ENCODE assay signal across 10 cellular contexts in genomic region chr1:21322681-21323016, GRCh38. TPM values are rescaled to one million over a fixed set of nuclear protein-coding genes. Genes with fewer than 3 reads are reported as not detected.
DNase-seq lines count a peak whose midpoint lies in the region; ATAC-seq and TF ChIP-seq lines count a peak whose summit lies in the region.
"Had no signal": no experiment of that assay in that cellular context is flagged by ENCODE, and none has a peak within 500 bp of the region (broad histone marks: within the 10 kb centered on the region; RNA-seq: fewer than 3 reads in every experiment).

No MANE protein-coding gene starts in this region.

- BruUV-seq in MCF 10A (replicated peaks; lab: Mats Ljungman, UMichigan), result no TSS peak

- H3K36me3 ChIP-seq in heart left ventricle (no peaks in the 10 kb centered on the region), muscle layer of duodenum (ENCODE audit: control insufficient read depth in 1 of 2, insufficient read depth in 2 of 2, low read length in 2 of 2) (no peaks in the 10 kb centered on the region), uterus (no peaks in the 10 kb centered on the region)

- peaks cover 44% of the 10 kb centered on the region for H3K4me1 Mint-ChIP-seq in MCF 10A (ENCODE audit: insufficient read depth, unreplicated experiment)

- intact Hi-C loops in heart left ventricle (cut with DNase I), result loop anchor here in 2 of 10 donors (5.0 kb wide), 1 partner anchor 40 kb away; no protein-coding TSS in a partner anchor
- intact Hi-C loops in cardiac septum (cut with DNase I), result loop anchor here (10.0 kb wide), 1 partner anchor 538 kb away; the partner anchor contains the start of gene HP1BP3
- intact Hi-C loops in MCF 10A (cut with micrococcal nuclease), result no loop called here
- intact Hi-C loops in uterus (cut with DNase I; ENCODE audit: low total_unique reads), result no loop called here

- H3K36me3 Mint-ChIP-seq in MCF 10A (ENCODE audit: insufficient read depth, unreplicated experiment), result no peaks in the 10 kb centered on the region

- H3K4me1 ChIP-seq in heart left ventricle, result peaks cover 12 to 99% (median 88%) of the 10 kb centered on the region in 12 donors
- H3K4me1 ChIP-seq in muscle layer of duodenum (ENCODE audit: control insufficient read depth in 1 of 2, insufficient read depth in 2 of 2, low read length in 2 of 2), result peaks cover 38 to 90% of the 10 kb centered on the region in 2 donors
- peaks cover 45 to 61% of the 10 kb centered on the region in 2 donors for H3K4me1 ChIP-seq in uterus

- TF ChIP-seq CTCF in heart left ventricle (IDR thresholded peaks at IDR 0.05), result no peak
- TF ChIP-seq CTCF in MCF 10A (IDR thresholded peaks at IDR 0.05; ENCODE audit: unreplicated experiment), result no peak
- TF ChIP-seq CTCF in uterus (IDR thresholded peaks at IDR 0.05), result no peak

- no peaks in the 10 kb centered on the region for H3K27me3 ChIP-seq in heart left ventricle
- H3K27me3 ChIP-seq in muscle layer of duodenum (ENCODE audit: low read depth, low read length), result no peaks in the 10 kb centered on the region
- H3K27me3 ChIP-seq in uterus, result no peaks in the 10 kb centered on the region

- no peaks in the 10 kb centered on the region for H3K9me3 Mint-ChIP-seq in MCF 10A (ENCODE audit: unreplicated experiment)
- H3K9me3 Mint-ChIP-seq: IgD-negative memory B cell had no signal

- no peak for TF ChIP-seq POLR2A in heart left ventricle (IDR thresholded peaks at IDR 0.05)
- TF ChIP-seq POLR2A in uterus (IDR thresholded peaks at IDR 0.05), result no peak

- CTCF ChIA-PET in MCF 10A (lab: Yijun Ruan, JAX), result interaction anchor here (1.2 to 4.8 kb wide), 3 partner anchors 12 to 68 kb away, joined by 4 to 23 read pairs (median 4); no protein-coding TSS in a partner anchor

- H3K27ac ChIP-seq in heart left ventricle (peak overlapping the region; percentile 6 to 91 (median 83)), muscle layer of duodenum (ENCODE audit: low read length) (peak overlapping the region; percentile 19), uterus (peak overlapping the region; percentile 85 to 93)

- H3K4me3 ChIP-seq in heart left ventricle (no peak overlapping the region), muscle layer of duodenum (ENCODE audit: low read depth in 1 of 2, low read length in 2 of 2) (no peak overlapping the region), uterus (no peak overlapping the region)

- ATAC-seq in heart left ventricle (no peak), HG03571 (IDR thresholded peaks at IDR 0.05; ENCODE audit: unreplicated experiment) (no peak), HG03095 (IDR thresholded peaks at IDR 0.05; ENCODE audit: unreplicated experiment) (no peak)

- WGBS in heart left ventricle, 4 donors, result 37 to 58% (median 46%) methylated on average over 6 of the region's 6 CpGs

- H3K9me3 ChIP-seq in heart left ventricle, result no peaks in the 10 kb centered on the region
- H3K9me3 ChIP-seq in muscle layer of duodenum (ENCODE audit: control insufficient read depth in 1 of 2, low read length in 2 of 2), result no peaks in the 10 kb centered on the region
- no peaks in the 10 kb centered on the region for H3K9me3 ChIP-seq in uterus

- H3K4me3 Mint-ChIP-seq in MCF 10A (ENCODE audit: unreplicated experiment), result no peak overlapping the region

- H3K27me3 Mint-ChIP-seq in MCF 10A (ENCODE audit: insufficient read depth, unreplicated experiment), result no peaks in the 10 kb centered on the region
- H3K27me3 Mint-ChIP-seq: IgD-negative memory B cell had no signal

- H3K27ac Mint-ChIP-seq in MCF 10A (ENCODE audit: low read depth, unreplicated experiment), result peak overlapping the region; percentile 90

- POLR2A ChIA-PET in MCF 10A (lab: Yijun Ruan, JAX), result interaction anchor here (0.7 to 1.2 kb wide), 3 partner anchors 20 to 558 kb away, joined by 3 read pairs; no protein-coding TSS in a partner anchor

- DNase-seq in heart left ventricle (no peak), cardiac septum (ENCODE audit: low spot score) (no peak), MCF 10A (ENCODE audit: unreplicated experiment) (no peak), uterus (no peak), HuH-7 (ENCODE audit: low spot score) (no peak)
- DNase-seq: anterior cingulate cortex had no signal

RNA-seq across cellular contexts. Expression of gene ECE1, which starts 32.4 kb away (rescaled TPM):
- 100 to 1,000 TPM in 1 of 9 donors, 10 to 100 TPM in 8; 37.3 to 140 (median 59.4) TPM for total RNA-seq in heart left ventricle
- 10 to 100 TPM; 38.4 to 61.3 TPM for polyA plus RNA-seq in heart left ventricle
- 55.8 TPM for total RNA-seq in cardiac septum
- total RNA-seq in MCF 10A (2022), result 40.0 and 46.8 TPM in 2 replicates
- 100 to 1,000 TPM in 1 of 4 donors, 10 to 100 TPM in 3; 45.6 to 175 (median 59.1) TPM for total RNA-seq in uterus

Comparison
In these comparisons a context has a peak if more than half of its experiments do, and no peak if none do; other contexts are left out.
1. H3K27ac ChIP-seq: peak in every context shown above with its lines; median percentile 89 in uterus; 83 in heart left ventricle; 19 in muscle layer of duodenum.